In genomic region chr9:121288557-121288873, GRCh38 we compare ENCODE assay signal across 1 cellular context.
TF ChIP-seq lines count a peak whose summit lies in the region.

No MANE protein-coding gene starts in this region.

TF ChIP-seq in H1, 55 proteins besides CTCF, POLR2A, EP300 and RAD21 (continued from another document):
- TF ChIP-seq, protein P1, sequence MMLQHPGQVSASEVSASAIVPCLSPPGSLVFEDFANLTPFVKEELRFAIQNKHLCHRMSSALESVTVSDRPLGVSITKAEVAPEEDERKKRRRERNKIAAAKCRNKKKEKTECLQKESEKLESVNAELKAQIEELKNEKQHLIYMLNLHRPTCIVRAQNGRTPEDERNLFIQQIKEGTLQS (IDR thresholded peaks at IDR 0.05; ENCODE audit: insufficient read depth, low read depth, low read length) = no peak
- TF ChIP-seq KDM4A (IDR thresholded peaks at IDR 0.05; ENCODE audit: low read depth, low read length, severe bottlenecking) (no peak), FOSL1 (IDR thresholded peaks at IDR 0.05; ENCODE audit: insufficient read depth, low read depth, low read length) (no peak), POLR2AphosphoS5 (IDR thresholded peaks at IDR 0.05; ENCODE audit: low read depth, low read length) (no peak), CHD1 (IDR thresholded peaks at IDR 0.05; ENCODE audit: low read depth, low read length) (no peak), GTF2F1 (IDR thresholded peaks at IDR 0.05; ENCODE audit: borderline replicate concordance, low read depth, low read length) (no peak), CEBPB (IDR thresholded peaks at IDR 0.05; ENCODE audit: low read depth, low read length) (no peak), RXRA (IDR thresholded peaks at IDR 0.05; ENCODE audit: insufficient read depth, low read depth, low read length) (no peak)
TF ChIP-seq in H1: peak in this region for 0.
